In the genomic region with DNA sequence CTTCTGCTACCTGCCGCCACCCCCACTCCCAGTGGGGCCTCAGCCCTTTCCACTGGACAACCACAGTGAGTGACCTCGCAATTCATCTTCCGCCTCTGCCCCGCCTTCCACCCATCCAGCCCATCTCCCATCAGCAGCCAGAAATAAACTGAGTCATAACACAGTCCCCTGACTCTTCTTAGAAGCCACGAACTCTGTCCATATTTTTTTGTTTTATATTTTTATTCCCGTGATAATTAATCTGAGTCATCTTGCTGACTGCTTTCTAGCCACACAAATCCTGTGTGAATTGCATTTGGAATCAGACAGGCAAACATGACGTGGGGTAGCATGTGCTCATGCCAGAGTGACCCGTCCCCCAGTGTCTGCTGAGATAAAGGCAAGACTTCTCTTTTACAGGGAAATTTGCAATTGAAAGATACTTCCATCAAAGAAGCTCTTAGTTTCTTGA, we compare ENCODE assay signal across 12 cellular contexts. TPM values are rescaled to one million over a fixed set of nuclear protein-coding genes. Genes with fewer than 3 reads are reported as not detected.
DNase-seq lines count a peak whose midpoint lies in the region; ATAC-seq and TF ChIP-seq lines count a peak whose summit lies in the region.
"Had no signal": no experiment of that assay in that cellular context is flagged by ENCODE, and none has a peak within 500 bp of the region (broad histone marks: within the 10 kb centered on the region; RNA-seq: fewer than 3 reads in every experiment).

No MANE protein-coding gene starts in this region.

- H3K27me3 ChIP-seq in gastrocnemius medialis, result no peaks in the 10 kb centered on the region
- H3K27me3 ChIP-seq in transverse colon, result no peaks in the 10 kb centered on the region

- POLR2A ChIA-PET in activated CD4-positive, alpha-beta memory T cell treated with anti-CD3 and anti-CD28 coated beads for 36 hours (lab: Charles Lee), result no interaction called here
- POLR2A ChIA-PET in activated CD4-positive, alpha-beta memory T cell treated with anti-CD3 and anti-CD28 coated beads, Interleukin-2, amount 10 ng/mL, durations not matched to agents 7 days and 5 days (lab: Charles Lee), result no interaction called here

- no peaks in the 10 kb centered on the region for H3K9me3 Mint-ChIP-seq in activated CD4-positive, alpha-beta memory T cell treated with anti-CD3 and anti-CD28 coated beads for 36 hours
- no peaks in the 10 kb centered on the region for H3K9me3 Mint-ChIP-seq in activated CD4-positive, alpha-beta memory T cell treated with anti-CD3 and anti-CD28 coated beads, Interleukin-2, amount 10 ng/mL, durations not matched to agents 7 days and 5 days

- H3K9me3 ChIP-seq in gastrocnemius medialis (no peaks in the 10 kb centered on the region), transverse colon (no peaks in the 10 kb centered on the region)
- H3K9me3 ChIP-seq: A549 had no signal

- peaks cover 45% of the 10 kb centered on the region for H3K4me1 Mint-ChIP-seq in activated CD4-positive, alpha-beta memory T cell treated with anti-CD3 and anti-CD28 coated beads for 36 hours (ENCODE audit: low read depth)
- peaks cover 32% of the 10 kb centered on the region for H3K4me1 Mint-ChIP-seq in activated CD4-positive, alpha-beta memory T cell treated with anti-CD3 and anti-CD28 coated beads, Interleukin-2, amount 10 ng/mL, durations not matched to agents 7 days and 5 days

- no peak for DNase-seq in activated CD4-positive, alpha-beta memory T cell treated with anti-CD3 and anti-CD28 coated beads for 36 hours
- no peak for DNase-seq in activated CD4-positive, alpha-beta memory T cell treated with anti-CD3 and anti-CD28 coated beads, Interleukin-2, amount 10 ng/mL, durations not matched to agents 7 days and 5 days
- DNase-seq in foreskin fibroblast, result peak; percentile 24 to 49
- DNase-seq in gastrocnemius medialis, result no peak
- DNase-seq in transverse colon, result no peak
- no peak for DNase-seq in LoVo (ENCODE audit: low spot score)
- DNase-seq: erythroblast, NCI-H1930 had no signal

- intact Hi-C loops in activated CD4-positive, alpha-beta memory T cell treated with anti-CD3 and anti-CD28 coated beads for 36 hours (cut with micrococcal nuclease), result no loop called here
- intact Hi-C loops in gastrocnemius medialis (cut with DNase I; ENCODE audit: low total_unique reads), result no loop called here
- intact Hi-C loops in transverse colon (cut with DNase I; ENCODE audit: low total_unique reads), result no loop called here

- no peak for TF ChIP-seq CTCF in foreskin fibroblast (IDR thresholded peaks at IDR 0.05; ENCODE audit: low read depth, low read length)
- TF ChIP-seq CTCF in gastrocnemius medialis (IDR thresholded peaks at IDR 0.05 in 4 of 5, conservative IDR thresholded peaks at IDR 0.05 in 1 of 5), result no peak
- TF ChIP-seq CTCF in transverse colon (IDR thresholded peaks at IDR 0.05), result no peak

- peaks cover 0 to 29% of the 10 kb centered on the region in 2 donors for H3K36me3 ChIP-seq in gastrocnemius medialis
- H3K36me3 ChIP-seq in transverse colon, result peaks cover 0 to 23% (median 6%) of the 10 kb centered on the region in 4 donors

- TF ChIP-seq POLR2A in gastrocnemius medialis (IDR thresholded peaks at IDR 0.05) (no peak), transverse colon (IDR thresholded peaks at IDR 0.05) (no peak)

- in situ Hi-C loops in gastrocnemius medialis (cut with MboI; ENCODE audit: low sequenced_read_pairs in 4 of 4) (no loop called here), transverse colon (cut with MboI; ENCODE audit: low pct_ligation_motif_present in 1 of 4, low pct_unique_long_range_greater_than_20kb in 1 of 4, low sequenced_read_pairs in 3 of 4) (no loop called here)

- no peak for TF ChIP-seq EP300 in transverse colon (IDR thresholded peaks at IDR 0.05; ENCODE audit: low read depth)

- H3K27ac Mint-ChIP-seq in activated CD4-positive, alpha-beta memory T cell treated with anti-CD3 and anti-CD28 coated beads for 36 hours, result peak overlapping the region; percentile 63
- no peak overlapping the region for H3K27ac Mint-ChIP-seq in activated CD4-positive, alpha-beta memory T cell treated with anti-CD3 and anti-CD28 coated beads, Interleukin-2, amount 10 ng/mL, durations not matched to agents 7 days and 5 days

- CTCF ChIA-PET in activated CD4-positive, alpha-beta memory T cell treated with anti-CD3 and anti-CD28 coated beads for 36 hours (lab: Charles Lee), result interaction anchor here (0.6 kb wide), 1 partner anchor 295 kb away, joined by 3 read pairs; no protein-coding TSS in a partner anchor
- CTCF ChIA-PET in activated CD4-positive, alpha-beta memory T cell treated with anti-CD3 and anti-CD28 coated beads, Interleukin-2, amount 10 ng/mL, durations not matched to agents 7 days and 5 days (lab: Charles Lee), result no interaction called here

- peak; percentile 47 for ATAC-seq in SK-N-SH treated with all-trans-retinoic acid at 6 μM for 48 hours
- ATAC-seq in gastrocnemius medialis, result peak; percentile 30 to 39
- no peak for ATAC-seq in HG02798 (IDR thresholded peaks at IDR 0.05; ENCODE audit: poor library complexity, unreplicated experiment)
- ATAC-seq: A549 had no signal

- H3K36me3 Mint-ChIP-seq in activated CD4-positive, alpha-beta memory T cell treated with anti-CD3 and anti-CD28 coated beads for 36 hours, result peaks cover 40% of the 10 kb centered on the region
- peaks cover 45% of the 10 kb centered on the region for H3K36me3 Mint-ChIP-seq in activated CD4-positive, alpha-beta memory T cell treated with anti-CD3 and anti-CD28 coated beads, Interleukin-2, amount 10 ng/mL, durations not matched to agents 7 days and 5 days (ENCODE audit: low read depth)

- 72 to 75% methylated on average over 7 to 8 of the region's 8 CpGs for WGBS in transverse colon (ENCODE audit: low coverage in 1 of 2), 2 donors

- no peaks in the 10 kb centered on the region for H3K27me3 Mint-ChIP-seq in activated CD4-positive, alpha-beta memory T cell treated with anti-CD3 and anti-CD28 coated beads for 36 hours
- H3K27me3 Mint-ChIP-seq in activated CD4-positive, alpha-beta memory T cell treated with anti-CD3 and anti-CD28 coated beads, Interleukin-2, amount 10 ng/mL, durations not matched to agents 7 days and 5 days, result no peaks in the 10 kb centered on the region

- H3K4me1 ChIP-seq in gastrocnemius medialis (peaks cover 0 to 3% of the 10 kb centered on the region in 2 donors), transverse colon (peaks cover under 1 to 20% (median 9%) of the 10 kb centered on the region in 4 donors)

- H3K4me3 ChIP-seq in foreskin fibroblast (ENCODE audit: low read depth in 1 of 2, low read length in 2 of 2), result no peak overlapping the region
- H3K4me3 ChIP-seq in gastrocnemius medialis, result no peak overlapping the region
- H3K4me3 ChIP-seq in transverse colon, result no peak overlapping the region
- H3K4me3 ChIP-seq: A549 had no signal

- H3K27ac ChIP-seq in gastrocnemius medialis, result no peak overlapping the region
- H3K27ac ChIP-seq in transverse colon, result peak overlapping the region in 1 of 4 donors; percentile 5
- H3K27ac ChIP-seq: A549, RWPE1 had no signal

- no peak overlapping the region for H3K4me3 Mint-ChIP-seq in activated CD4-positive, alpha-beta memory T cell treated with anti-CD3 and anti-CD28 coated beads for 36 hours
- no peak overlapping the region for H3K4me3 Mint-ChIP-seq in activated CD4-positive, alpha-beta memory T cell treated with anti-CD3 and anti-CD28 coated beads, Interleukin-2, amount 10 ng/mL, durations not matched to agents 7 days and 5 days

TF ChIP-seq in SK-N-SH treated with all-trans-retinoic acid at 6 μM for 48 hours, 23 proteins besides CTCF, POLR2A, EP300 and RAD21:
- no peak for TF ChIP-seq TOX (CRISPR knock-in tag; IDR thresholded peaks at IDR 0.05; ENCODE audit: borderline replicate concordance)
- no peak for TF ChIP-seq CSRNP3 (CRISPR knock-in tag; IDR thresholded peaks at IDR 0.05)
- no peak for TF ChIP-seq BACH2 (CRISPR knock-in tag; IDR thresholded peaks at IDR 0.05; ENCODE audit: borderline replicate concordance)
TF ChIP-seq in SK-N-SH treated with all-trans-retinoic acid at 6 μM for 48 hours: peak in this region for 0.

RNA-seq across cellular contexts. Expression of gene FADD, which starts 7.0 kb away (rescaled TPM):
- total RNA-seq in activated CD4-positive, alpha-beta memory T cell treated with anti-CD3 and anti-CD28 coated beads for 36 hours, result 10 to 100 TPM; 31.8 to 33.9 TPM
- total RNA-seq in activated CD4-positive, alpha-beta memory T cell treated with anti-CD3 and anti-CD28 coated beads, Interleukin-2, amount 10 ng/mL, durations not matched to agents 7 days and 5 days, result 10 to 100 TPM; 39.5 to 39.8 TPM
- total RNA-seq in gastrocnemius medialis (10 to 100 TPM in 2 of 4 donors, 1 to 10 TPM in 2; 6.9 to 17.3 (median 10.4) TPM), transverse colon (10 to 100 TPM; 24.5 to 42.3 (median 31.5) TPM)

Comparison
In these comparisons a context has a peak if more than half of its experiments do, and no peak if none do; other contexts are left out.
1. DNase-seq: peak in foreskin fibroblast (2 of 2); none in activated CD4-positive, alpha-beta memory T cell treated with anti-CD3 and anti-CD28 coated beads for 36 hours (single experiment), activated CD4-positive, alpha-beta memory T cell treated with anti-CD3 and anti-CD28 coated beads, Interleukin-2, amount 10 ng/mL, durations not matched to agents 7 days and 5 days (single experiment), gastrocnemius medialis (0 of 2), transverse colon (single experiment) and LoVo (single experiment).